Comparison of ENCODE assay signal across 2 cellular contexts in the genomic region with DNA sequence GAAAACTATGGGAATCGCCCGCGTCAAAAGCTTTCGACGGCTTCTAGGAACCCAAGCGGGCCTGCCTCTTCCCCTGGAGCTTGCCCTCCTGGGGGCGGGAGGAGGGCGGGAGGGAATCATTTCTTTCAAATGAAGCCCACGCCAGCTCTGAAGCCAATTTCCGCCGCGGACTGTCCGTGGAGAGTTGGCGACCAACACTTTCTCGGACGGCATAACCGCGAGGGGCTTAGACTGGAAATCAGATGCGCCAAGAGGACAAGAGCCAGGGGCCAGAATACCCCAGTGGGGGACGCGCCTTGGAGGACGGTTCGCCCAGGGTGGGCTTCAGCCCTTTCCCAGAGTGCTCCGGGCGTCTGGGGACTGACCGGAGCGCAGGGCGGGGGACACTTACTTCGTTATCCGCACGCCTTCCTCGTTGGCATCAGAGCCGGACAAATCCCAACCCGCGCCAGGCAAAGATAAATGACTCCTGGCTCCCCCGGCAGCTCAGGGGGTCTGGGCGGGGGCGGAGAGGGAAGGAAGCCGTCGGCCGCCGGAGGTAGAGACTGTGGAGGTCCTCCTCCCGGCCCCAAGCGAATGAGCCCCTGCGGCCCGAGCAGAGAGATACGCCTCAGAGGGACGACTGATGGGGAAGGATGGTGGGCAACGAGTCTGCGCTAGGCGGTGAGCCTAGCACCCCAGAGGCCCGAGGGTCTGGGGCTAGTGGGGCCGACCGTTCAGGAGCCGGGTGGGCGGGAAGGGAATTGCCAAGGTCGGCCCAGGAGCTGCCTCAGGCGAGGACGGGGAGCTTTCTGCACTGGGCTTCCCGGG.
A peak's percentile ranks its signal among the peaks of the same experiment; 100 is the strongest.
TF ChIP-seq lines count a peak whose summit lies in the region.

No MANE protein-coding gene starts in this region.

TF ChIP-seq in SK-N-SH, 30 proteins besides CTCF, POLR2A, EP300 and RAD21:
- TF ChIP-seq, protein P1, sequence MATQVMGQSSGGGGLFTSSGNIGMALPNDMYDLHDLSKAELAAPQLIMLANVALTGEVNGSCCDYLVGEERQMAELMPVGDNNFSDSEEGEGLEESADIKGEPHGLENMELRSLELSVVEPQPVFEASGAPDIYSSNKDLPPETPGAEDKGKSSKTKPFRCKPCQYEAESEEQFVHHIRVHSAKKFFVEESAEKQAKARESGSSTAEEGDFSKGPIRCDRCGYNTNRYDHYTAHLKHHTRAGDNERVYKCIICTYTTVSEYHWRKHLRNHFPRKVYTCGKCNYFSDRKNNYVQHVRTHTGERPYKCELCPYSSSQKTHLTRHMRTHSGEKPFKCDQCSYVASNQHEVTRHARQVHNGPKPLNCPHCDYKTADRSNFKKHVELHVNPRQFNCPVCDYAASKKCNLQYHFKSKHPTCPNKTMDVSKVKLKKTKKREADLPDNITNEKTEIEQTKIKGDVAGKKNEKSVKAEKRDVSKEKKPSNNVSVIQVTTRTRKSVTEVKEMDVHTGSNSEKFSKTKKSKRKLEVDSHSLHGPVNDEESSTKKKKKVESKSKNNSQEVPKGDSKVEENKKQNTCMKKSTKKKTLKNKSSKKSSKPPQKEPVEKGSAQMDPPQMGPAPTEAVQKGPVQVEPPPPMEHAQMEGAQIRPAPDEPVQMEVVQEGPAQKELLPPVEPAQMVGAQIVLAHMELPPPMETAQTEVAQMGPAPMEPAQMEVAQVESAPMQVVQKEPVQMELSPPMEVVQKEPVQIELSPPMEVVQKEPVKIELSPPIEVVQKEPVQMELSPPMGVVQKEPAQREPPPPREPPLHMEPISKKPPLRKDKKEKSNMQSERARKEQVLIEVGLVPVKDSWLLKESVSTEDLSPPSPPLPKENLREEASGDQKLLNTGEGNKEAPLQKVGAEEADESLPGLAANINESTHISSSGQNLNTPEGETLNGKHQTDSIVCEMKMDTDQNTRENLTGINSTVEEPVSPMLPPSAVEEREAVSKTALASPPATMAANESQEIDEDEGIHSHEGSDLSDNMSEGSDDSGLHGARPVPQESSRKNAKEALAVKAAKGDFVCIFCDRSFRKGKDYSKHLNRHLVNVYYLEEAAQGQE (IDR thresholded peaks at IDR 0.05; ENCODE audit: low read depth, low read length), result no peak
- no peak for TF ChIP-seq RCOR1 (IDR thresholded peaks at IDR 0.05; ENCODE audit: low read length)
- TF ChIP-seq EZH2phosphoT487 (IDR thresholded peaks at IDR 0.05; ENCODE audit: borderline replicate concordance, low read depth), result peak; percentile 49; the same call in 1 of the 2 replicates
- TF ChIP-seq, protein P2, sequence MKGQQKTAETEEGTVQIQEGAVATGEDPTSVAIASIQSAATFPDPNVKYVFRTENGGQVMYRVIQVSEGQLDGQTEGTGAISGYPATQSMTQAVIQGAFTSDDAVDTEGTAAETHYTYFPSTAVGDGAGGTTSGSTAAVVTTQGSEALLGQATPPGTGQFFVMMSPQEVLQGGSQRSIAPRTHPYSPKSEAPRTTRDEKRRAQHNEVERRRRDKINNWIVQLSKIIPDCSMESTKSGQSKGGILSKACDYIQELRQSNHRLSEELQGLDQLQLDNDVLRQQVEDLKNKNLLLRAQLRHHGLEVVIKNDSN (IDR thresholded peaks at IDR 0.05; ENCODE audit: borderline replicate concordance, low read depth), result no peak
- TF ChIP-seq FOXJ3 (CRISPR knock-in tag; IDR thresholded peaks at IDR 0.05), result no peak
TF ChIP-seq in SK-N-SH: peak in this region for 1.

TF ChIP-seq in SK-N-SH treated with all-trans-retinoic acid at 6 μM for 48 hours, 23 proteins besides CTCF, POLR2A, EP300 and RAD21 (continued from another document):
- TF ChIP-seq, protein P3, sequence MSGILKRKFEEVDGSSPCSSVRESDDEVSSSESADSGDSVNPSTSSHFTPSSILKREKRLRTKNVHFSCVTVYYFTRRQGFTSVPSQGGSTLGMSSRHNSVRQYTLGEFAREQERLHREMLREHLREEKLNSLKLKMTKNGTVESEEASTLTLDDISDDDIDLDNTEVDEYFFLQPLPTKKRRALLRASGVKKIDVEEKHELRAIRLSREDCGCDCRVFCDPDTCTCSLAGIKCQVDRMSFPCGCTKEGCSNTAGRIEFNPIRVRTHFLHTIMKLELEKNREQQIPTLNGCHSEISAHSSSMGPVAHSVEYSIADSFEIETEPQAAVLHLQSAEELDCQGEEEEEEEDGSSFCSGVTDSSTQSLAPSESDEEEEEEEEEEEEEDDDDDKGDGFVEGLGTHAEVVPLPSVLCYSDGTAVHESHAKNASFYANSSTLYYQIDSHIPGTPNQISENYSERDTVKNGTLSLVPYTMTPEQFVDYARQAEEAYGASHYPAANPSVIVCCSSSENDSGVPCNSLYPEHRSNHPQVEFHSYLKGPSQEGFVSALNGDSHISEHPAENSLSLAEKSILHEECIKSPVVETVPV (CRISPR knock-in tag; IDR thresholded peaks at IDR 0.05), result no peak
- no peak for TF ChIP-seq TOX (CRISPR knock-in tag; IDR thresholded peaks at IDR 0.05; ENCODE audit: borderline replicate concordance)
- TF ChIP-seq GLIS3 (CRISPR knock-in tag; IDR thresholded peaks at IDR 0.05), result no peak
- TF ChIP-seq SNAI2 (CRISPR knock-in tag; IDR thresholded peaks at IDR 0.05), result no peak
